ENCODE assay signal across 1 cellular context in genomic region chr10:68822626-68823025, GRCh38. TPM values are rescaled to one million over a fixed set of nuclear protein-coding genes. Genes with fewer than 3 reads are reported as not detected.
"Had no signal": no experiment of that assay in that cellular context is flagged by ENCODE, and none has a peak within 500 bp of the region (broad histone marks: within the 10 kb centered on the region; RNA-seq: fewer than 3 reads in every experiment).

No MANE protein-coding gene starts in this region.

RNA-seq across cellular contexts. Expression of gene STOX1, which starts 4.7 kb away (rescaled TPM):
- polyA plus RNA-seq: aorta had no signal
